ENCODE assay signal across 8 cellular contexts in the genomic region with DNA sequence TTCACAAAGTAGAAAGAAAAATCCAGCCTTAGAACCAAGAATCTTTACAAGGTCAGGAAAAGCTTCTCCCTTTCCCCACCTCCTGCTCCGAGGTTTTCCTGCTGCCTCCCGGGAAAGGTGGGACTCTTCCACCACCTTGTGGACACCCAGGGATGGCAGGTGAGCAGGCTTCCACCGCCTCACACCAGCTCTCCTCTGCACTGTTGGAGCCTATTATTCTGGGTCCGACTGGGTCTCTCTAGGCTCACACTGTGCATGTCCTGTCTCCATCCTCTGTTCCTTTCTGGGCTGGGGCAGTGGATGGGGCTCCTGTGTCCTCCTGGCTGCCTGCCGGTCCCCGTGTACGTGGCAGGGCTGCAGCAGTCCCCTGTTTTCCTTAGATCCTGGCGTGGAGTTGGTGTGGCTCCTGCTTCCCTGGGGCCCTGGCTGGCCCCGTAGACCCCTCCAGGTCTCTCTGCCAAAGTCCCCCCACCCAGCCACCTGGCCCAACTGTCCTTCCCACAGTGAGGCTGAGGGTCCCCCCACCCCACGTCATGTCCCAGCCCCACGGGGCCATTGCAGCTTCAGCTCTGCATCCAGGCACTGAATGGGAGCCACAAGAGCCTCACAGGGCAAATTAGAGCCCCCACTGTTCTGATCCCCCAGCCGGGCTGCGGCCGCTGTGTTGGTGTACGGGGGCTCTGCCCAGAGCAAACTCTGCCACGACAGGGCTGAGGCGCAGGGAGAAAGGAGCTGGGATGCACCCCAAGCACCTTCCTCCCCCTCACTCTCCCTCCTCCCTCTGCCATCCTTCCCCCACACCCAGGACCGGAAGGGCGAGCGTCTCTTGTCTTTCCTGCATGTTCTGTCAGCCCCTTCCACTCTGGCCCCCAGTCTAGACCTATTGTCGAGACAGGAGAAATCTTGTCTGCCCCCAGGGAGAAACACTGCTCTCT. TPM values are rescaled to one million over a fixed set of nuclear protein-coding genes. Genes with fewer than 3 reads are reported as not detected.
DNase-seq lines count a peak whose midpoint lies in the region; ATAC-seq and TF ChIP-seq lines count a peak whose summit lies in the region.

No MANE protein-coding gene starts in this region.

- peak overlapping the region; percentile 66 for H3K27ac ChIP-seq in VCaP

- DNase-seq in activated CD4-positive, CD25-positive, alpha-beta regulatory T cell (lab: John Stamatoyannopoulos, UW), result peak in 3 of 4 experiments; percentile 9 to 18 (median 12)
- peak; percentile 53 to 56 for DNase-seq in NCI-H1930 (lab: John Stamatoyannopoulos, UW)
- DNase-seq in choroid plexus epithelial cell (ENCODE audit: low read depth), result peak; percentile 90
- DNase-seq in left colon, result peak; percentile 69 to 79
- DNase-seq in stimulated activated CD4-positive, alpha-beta T cell treated with anti-CD3 and anti-CD28 coated beads, Interleukin-4, amount 100 ng/mL, for 48 hours (ENCODE audit: low read depth in 2 of 2), result peak; percentile 37 to 41
- DNase-seq in NK-92 (lab: John Stamatoyannopoulos, UW; ENCODE audit: unreplicated experiment), result no peak

- intact Hi-C loops in left colon (cut with DNase I, micrococcal nuclease), result loop anchor here (5.0 to 10.0 kb wide), 4 partner anchors 280 to 337 kb away; no protein-coding TSS in a partner anchor

- ATAC-seq in activated CD4-positive, CD25-positive, alpha-beta regulatory T cell treated with anti-CD3 and anti-CD28 coated beads, Interleukin-2, amount 50 U/mL, for 24 hours, result no peak
- peak; percentile 94 for ATAC-seq in left colon

- peak; percentile 94 for TF ChIP-seq CTCF in VCaP (conservative IDR thresholded peaks at IDR 0.05)
- peak; percentile 97 for TF ChIP-seq CTCF in choroid plexus epithelial cell (conservative IDR thresholded peaks at IDR 0.05; ENCODE audit: low read depth, low read length)

- no peak overlapping the region for H3K4me3 ChIP-seq in choroid plexus epithelial cell (ENCODE audit: low read depth, low read length)

RNA-seq across cellular contexts. Expression of a gene that starts 3.3 kb away (rescaled TPM):
- under 1 TPM; 0.70 to 0.73 TPM for total RNA-seq in left colon
